Comparison of ENCODE assay signal across 31 cellular contexts in the genomic region with DNA sequence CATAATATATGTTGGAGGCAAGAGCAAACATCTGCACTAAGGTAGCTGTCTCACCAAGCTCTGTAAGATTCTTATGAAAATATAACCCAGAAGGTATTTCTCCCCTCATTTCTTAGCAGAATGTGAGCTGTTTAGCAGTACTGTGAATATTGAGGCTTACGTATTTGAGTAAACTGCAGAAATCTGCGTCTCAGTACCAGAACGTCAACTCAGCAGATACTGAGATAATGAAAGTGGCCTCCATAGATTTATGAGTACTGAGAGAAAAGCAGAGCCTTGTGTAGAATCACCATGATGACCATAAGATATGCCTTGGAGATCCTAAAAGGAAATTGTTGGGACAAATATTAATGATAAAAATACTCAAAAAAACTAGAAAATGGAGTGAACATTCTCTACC.
"Had no signal": no experiment of that assay in that cellular context is flagged by ENCODE, and none has a peak within 500 bp of the region (broad histone marks: within the 10 kb centered on the region; RNA-seq: fewer than 3 reads in every experiment).

No MANE protein-coding gene starts in this region.

- H3K4me1 ChIP-seq: neural progenitor cell, parathyroid adenoma, psoas muscle, spleen, suprapubic skin, testis, tibial artery, transverse colon, upper lobe of right lung, uterus had no signal

- H3K4me3 Mint-ChIP-seq: natural killer cell; nephron; neural progenitor cell; stimulated activated memory B cell treated with anti-CD40 and anti-IgM and Interleukin-4, amounts not matched to agents 10 μg/mL and 1 μg/mL and 100 μg/mL, for 72 hours; stimulated activated naive CD8-positive, alpha-beta T cell treated with anti-CD3 and anti-CD28 coated beads, Interleukin-15, amount 100 ng/mL, for 72 hours; type B pancreatic cell had no signal

- H3K4me2 ChIP-seq: neural progenitor cell, smooth muscle cell had no signal

- H3K79me2 ChIP-seq: parathyroid adenoma had no signal

- H3K4me3 ChIP-seq: neural progenitor cell, ovary, psoas muscle, skin epidermis, smooth muscle cell, spleen, suprapubic skin, testis, tibial artery, transverse colon, upper lobe of right lung, uterus had no signal

- H3K27me3 Mint-ChIP-seq: progenitor cell of endocrine pancreas; stimulated activated memory B cell treated with anti-CD40 and anti-IgM and Interleukin-4, amounts not matched to agents 10 μg/mL and 1 μg/mL and 100 μg/mL, for 72 hours; stimulated activated naive CD8-positive, alpha-beta T cell treated with anti-CD3 and anti-CD28 coated beads, Interleukin-15, amount 100 ng/mL, for 72 hours; type B pancreatic cell had no signal

- H2AFZ ChIP-seq: neural progenitor cell, parathyroid adenoma had no signal

- H3K27ac Mint-ChIP-seq: natural killer cell; nephron; neural progenitor cell; progenitor cell of endocrine pancreas; stimulated activated memory B cell treated with anti-CD40 and anti-IgM and Interleukin-4, amounts not matched to agents 10 μg/mL and 1 μg/mL and 100 μg/mL, for 72 hours; stimulated activated naive CD8-positive, alpha-beta T cell treated with anti-CD3 and anti-CD28 coated beads, Interleukin-15, amount 100 ng/mL, for 72 hours; type B pancreatic cell had no signal

- ATAC-seq: natural killer cell; psoas muscle; right cardiac atrium; sciatic nerve; stimulated activated memory B cell treated with anti-CD40 and anti-IgM and Interleukin-4, amounts not matched to agents 10 μg/mL and 1 μg/mL and 100 μg/mL, for 72 hours; stimulated activated naive CD8-positive, alpha-beta T cell treated with anti-CD3 and anti-CD28 coated beads, Interleukin-15, amount 100 ng/mL, for 72 hours; stimulated activated naive CD8-positive, alpha-beta T cell treated with anti-CD3 and anti-CD28 coated beads, Interleukin-15, Interleukin-2, amounts not matched to agents 100 U/mL and 50 U/mL, for 24 hours; upper lobe of right lung had no signal

- H3K36me3 ChIP-seq: neural progenitor cell, ovary, spleen, suprapubic skin, tibial artery, transverse colon, upper lobe of right lung, uterus had no signal

- H3K4me1 Mint-ChIP-seq: natural killer cell; nephron; neural progenitor cell; stimulated activated memory B cell treated with anti-CD40 and anti-IgM and Interleukin-4, amounts not matched to agents 10 μg/mL and 1 μg/mL and 100 μg/mL, for 72 hours; stimulated activated naive CD8-positive, alpha-beta T cell treated with anti-CD3 and anti-CD28 coated beads, Interleukin-15, amount 100 ng/mL, for 72 hours had no signal

- H3K9me3 ChIP-seq: ovary, psoas muscle, testis, tibial artery, transverse colon, upper lobe of right lung, uterus had no signal

- H3K36me3 Mint-ChIP-seq: neural progenitor cell; stimulated activated memory B cell treated with anti-CD40 and anti-IgM and Interleukin-4, amounts not matched to agents 10 μg/mL and 1 μg/mL and 100 μg/mL, for 72 hours; type B pancreatic cell had no signal

- H3K27ac ChIP-seq: neural progenitor cell, ovary, parathyroid adenoma, psoas muscle, skin epidermis, spleen, suprapubic skin, testis, tibial artery, transverse colon, upper lobe of right lung, uterus had no signal

- H3K27me3 ChIP-seq: neural progenitor cell, ovary, spleen, suprapubic skin, testis, tibial artery, transverse colon, upper lobe of right lung, uterus had no signal

- H3K9me3 Mint-ChIP-seq: type B pancreatic cell had no signal

- DNase-seq: natural killer cell; occipital lobe; ovary; posterior cingulate gyrus; psoas muscle; right cardiac atrium; spleen; stimulated activated CD4-positive, alpha-beta T cell treated with anti-CD3 and anti-CD28 coated beads, Interleukin-12 subunit alpha, Interleukin-12 subunit beta, amount 100 ng/mL, for 4 hours; stimulated activated CD4-positive, alpha-beta T cell treated with anti-CD3 and anti-CD28 coated beads, Interleukin-1b, Interleukin-23, amount 100 ng/mL, for 48 hours; stimulated activated CD4-positive, alpha-beta T cell treated with anti-CD3 and anti-CD28 coated beads, Interleukin-4, amount 100 ng/mL, for 1 hour; stimulated activated CD4-positive, alpha-beta T cell treated with anti-CD3 and anti-CD28 coated beads, Interleukin-4, amount 100 ng/mL, for 4 hours; stimulated activated CD8-positive, alpha-beta memory T cell treated with anti-CD3 and anti-CD28 coated beads, Interleukin-4, amount 100 ng/mL, for 48 hours; stimulated activated naive CD4-positive, alpha-beta T cell; stimulated activated naive CD8-positive, alpha-beta T cell treated with anti-CD3 and anti-CD28 coated beads, Interleukin-15, amount 100 ng/mL, for 72 hours; stimulated activated naive CD8-positive, alpha-beta T cell treated with anti-CD3 and anti-CD28 coated beads, Interleukin-15, Interleukin-2, amounts not matched to agents 100 U/mL and 50 U/mL, for 24 hours; substantia nigra; testis; tibial artery; transverse colon; upper lobe of right lung; uterus had no signal

- H3K9ac ChIP-seq: neural progenitor cell, parathyroid adenoma had no signal
